In the genomic region with DNA sequence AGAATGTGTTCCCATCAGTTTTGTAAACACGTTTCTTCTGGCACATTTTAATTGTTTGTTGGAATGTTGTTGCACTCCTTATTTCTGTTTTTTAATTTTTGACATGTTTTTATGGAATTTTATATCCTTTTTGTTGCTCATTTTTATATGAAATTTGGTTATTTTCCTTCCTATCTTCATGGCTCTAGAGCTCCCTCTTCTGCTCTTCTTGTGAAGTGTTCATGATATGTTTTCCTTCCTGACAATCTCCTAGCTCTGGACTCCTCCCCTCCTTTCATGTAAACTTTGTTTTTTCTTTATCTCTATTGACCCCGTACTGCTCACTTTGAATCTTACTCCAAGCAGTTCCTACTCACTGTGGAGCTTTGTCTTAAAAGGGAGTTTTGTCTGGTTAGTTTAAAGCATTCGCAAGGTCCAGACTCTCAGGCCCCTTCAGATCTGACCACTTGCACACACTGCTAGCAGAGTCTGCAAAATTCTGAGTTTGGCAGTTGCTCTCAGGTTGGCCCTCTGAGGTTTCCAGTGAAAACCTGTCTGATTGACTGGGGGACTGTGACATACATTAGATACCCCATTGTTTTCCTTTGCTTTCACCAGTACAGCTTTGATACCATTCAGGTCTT, we compare ENCODE assay signal across 9 cellular contexts.
DNase-seq lines count a peak whose midpoint lies in the region; ATAC-seq and TF ChIP-seq lines count a peak whose summit lies in the region.
"Had no signal": no experiment of that assay in that cellular context is flagged by ENCODE, and none has a peak within 500 bp of the region (broad histone marks: within the 10 kb centered on the region; RNA-seq: fewer than 3 reads in every experiment).

No MANE protein-coding gene starts in this region.

- in situ Hi-C loops in brain microvascular endothelial cell (cut with HindIII; ENCODE audit: low pct_ligation_motif_present, low sequenced_read_pairs) = no loop called here

- H3K27me3 ChIP-seq in brain microvascular endothelial cell (replicated peaks) = no peaks in the 10 kb centered on the region

- ATAC-seq in activated CD8-positive, alpha-beta T cell treated with anti-CD3 and anti-CD28 coated beads for 36 hours = no peak
- no peak for ATAC-seq in activated CD8-positive, alpha-beta T cell treated with anti-CD3 and anti-CD28 coated beads, Interleukin-2, amount 10 ng/mL, durations not matched to agents 7 days and 5 days
- ATAC-seq in GM21381 (IDR thresholded peaks at IDR 0.05; ENCODE audit: unreplicated experiment) (no peak), GM21619 (IDR thresholded peaks at IDR 0.05; ENCODE audit: unreplicated experiment) (no peak)

- peaks cover 4% of the 10 kb centered on the region for H3K27me3 Mint-ChIP-seq in activated CD8-positive, alpha-beta T cell treated with anti-CD3 and anti-CD28 coated beads for 36 hours
- H3K27me3 Mint-ChIP-seq in activated CD8-positive, alpha-beta T cell treated with anti-CD3 and anti-CD28 coated beads, Interleukin-2, amount 10 ng/mL, durations not matched to agents 7 days and 5 days (ENCODE audit: low read depth) = no peaks in the 10 kb centered on the region
- H3K27me3 Mint-ChIP-seq in nephron (ENCODE audit: low read depth) = no peaks in the 10 kb centered on the region

- no peaks in the 10 kb centered on the region for H3K36me3 ChIP-seq in brain microvascular endothelial cell (replicated peaks)

- H3K36me3 Mint-ChIP-seq in activated CD8-positive, alpha-beta T cell treated with anti-CD3 and anti-CD28 coated beads for 36 hours (ENCODE audit: low read depth) = no peaks in the 10 kb centered on the region
- no peaks in the 10 kb centered on the region for H3K36me3 Mint-ChIP-seq in activated CD8-positive, alpha-beta T cell treated with anti-CD3 and anti-CD28 coated beads, Interleukin-2, amount 10 ng/mL, durations not matched to agents 7 days and 5 days (ENCODE audit: low read depth)
- H3K36me3 Mint-ChIP-seq in nephron (ENCODE audit: low read depth) = no peaks in the 10 kb centered on the region
- H3K36me3 Mint-ChIP-seq: activated naive CD8-positive, alpha-beta T cell had no signal

- H3K9me3 Mint-ChIP-seq in activated CD8-positive, alpha-beta T cell treated with anti-CD3 and anti-CD28 coated beads for 36 hours = no peaks in the 10 kb centered on the region
- no peaks in the 10 kb centered on the region for H3K9me3 Mint-ChIP-seq in activated CD8-positive, alpha-beta T cell treated with anti-CD3 and anti-CD28 coated beads, Interleukin-2, amount 10 ng/mL, durations not matched to agents 7 days and 5 days (ENCODE audit: insufficient read depth)
- H3K9me3 Mint-ChIP-seq in nephron = no peaks in the 10 kb centered on the region

- no peak overlapping the region for H3K27ac Mint-ChIP-seq in activated CD8-positive, alpha-beta T cell treated with anti-CD3 and anti-CD28 coated beads for 36 hours
- no peak overlapping the region for H3K27ac Mint-ChIP-seq in activated CD8-positive, alpha-beta T cell treated with anti-CD3 and anti-CD28 coated beads, Interleukin-2, amount 10 ng/mL, durations not matched to agents 7 days and 5 days
- H3K27ac Mint-ChIP-seq in nephron = no peak overlapping the region
- H3K27ac Mint-ChIP-seq: activated naive CD8-positive, alpha-beta T cell had no signal

- CTCF ChIA-PET in activated CD8-positive, alpha-beta T cell treated with anti-CD3 and anti-CD28 coated beads for 36 hours (lab: Charles Lee) = interaction anchor here (1.0 to 2.2 kb wide), 10 partner anchors 9 to 190 kb away, joined by 3 to 10 read pairs (median 4); no protein-coding TSS in a partner anchor
- CTCF ChIA-PET in activated CD8-positive, alpha-beta T cell treated with anti-CD3 and anti-CD28 coated beads, Interleukin-2, amount 10 ng/mL, durations not matched to agents 7 days and 5 days (lab: Charles Lee) = interaction anchor here (0.7 to 2.3 kb wide), 9 partner anchors 9 to 1269 kb away, joined by 3 to 16 read pairs (median 3); no protein-coding TSS in a partner anchor

- H3K4me3 Mint-ChIP-seq in activated CD8-positive, alpha-beta T cell treated with anti-CD3 and anti-CD28 coated beads for 36 hours = no peak overlapping the region
- H3K4me3 Mint-ChIP-seq in activated CD8-positive, alpha-beta T cell treated with anti-CD3 and anti-CD28 coated beads, Interleukin-2, amount 10 ng/mL, durations not matched to agents 7 days and 5 days = no peak overlapping the region
- H3K4me3 Mint-ChIP-seq in nephron = no peak overlapping the region
- H3K4me3 Mint-ChIP-seq: activated naive CD8-positive, alpha-beta T cell had no signal

- H3K4me1 Mint-ChIP-seq in activated CD8-positive, alpha-beta T cell treated with anti-CD3 and anti-CD28 coated beads for 36 hours (ENCODE audit: low read depth) = no peaks in the 10 kb centered on the region
- H3K4me1 Mint-ChIP-seq in activated CD8-positive, alpha-beta T cell treated with anti-CD3 and anti-CD28 coated beads, Interleukin-2, amount 10 ng/mL, durations not matched to agents 7 days and 5 days (ENCODE audit: low read depth) = no peaks in the 10 kb centered on the region
- no peaks in the 10 kb centered on the region for H3K4me1 Mint-ChIP-seq in nephron

- no peak overlapping the region for H3K27ac ChIP-seq in brain microvascular endothelial cell

- H3K4me3 ChIP-seq in LNCaP clone FGC (ENCODE audit: low read depth, low read length) (no peak overlapping the region), brain microvascular endothelial cell (ENCODE audit: low read depth, low read length) (no peak overlapping the region)

- no peak for DNase-seq in activated CD8-positive, alpha-beta T cell treated with anti-CD3 and anti-CD28 coated beads for 36 hours
- no peak for DNase-seq in activated CD8-positive, alpha-beta T cell treated with anti-CD3 and anti-CD28 coated beads, Interleukin-2, amount 10 ng/mL, durations not matched to agents 7 days and 5 days
- DNase-seq in LNCaP clone FGC (ENCODE audit: low read depth) = peak; percentile 14
- peak; percentile 14 for DNase-seq in brain microvascular endothelial cell
- DNase-seq in stimulated activated naive CD4-positive, alpha-beta T cell (lab: John Stamatoyannopoulos, UW) = no peak

- POLR2A ChIA-PET in activated CD8-positive, alpha-beta T cell treated with anti-CD3 and anti-CD28 coated beads for 36 hours (lab: Charles Lee) = no interaction called here
- POLR2A ChIA-PET in activated CD8-positive, alpha-beta T cell treated with anti-CD3 and anti-CD28 coated beads, Interleukin-2, amount 10 ng/mL, durations not matched to agents 7 days and 5 days (lab: Charles Lee) = no interaction called here

- peak; percentile 57 for TF ChIP-seq CTCF in activated CD8-positive, alpha-beta T cell treated with anti-CD3 and anti-CD28 coated beads for 36 hours (IDR thresholded peaks at IDR 0.05)
- peak; percentile 58 for TF ChIP-seq CTCF in LNCaP clone FGC (IDR thresholded peaks at IDR 0.05; ENCODE audit: control insufficient read depth, extremely low read depth, insufficient read depth)
- peak; percentile 55 for TF ChIP-seq CTCF in brain microvascular endothelial cell (IDR thresholded peaks at IDR 0.05; ENCODE audit: low read depth, low read length, missing control alignments)
- TF ChIP-seq CTCF in nephron (IDR thresholded peaks at IDR 0.05; ENCODE audit: unreplicated experiment in 3 of 3) = peak; percentile 57 to 75 (median 67)

- intact Hi-C loops in activated CD8-positive, alpha-beta T cell treated with anti-CD3 and anti-CD28 coated beads for 36 hours (cut with micrococcal nuclease) = no loop called here

Comparison
In these comparisons a context has a peak if more than half of its experiments do, and no peak if none do; other contexts are left out.
1. DNase-seq: peak in LNCaP clone FGC (single experiment) and brain microvascular endothelial cell (single experiment); none in activated CD8-positive, alpha-beta T cell treated with anti-CD3 and anti-CD28 coated beads for 36 hours (single experiment), activated CD8-positive, alpha-beta T cell treated with anti-CD3 and anti-CD28 coated beads, Interleukin-2, amount 10 ng/mL, durations not matched to agents 7 days and 5 days (single experiment) and stimulated activated naive CD4-positive, alpha-beta T cell (0 of 6).
2. Peak in every context shown above with its lines, with median percentiles within 50 percentile points of each other: CTCF ChIP-seq.